20 cellular contexts compared by ENCODE assay signal in genomic region chr11:7635137-7635536, GRCh38. TPM values are rescaled to one million over a fixed set of nuclear protein-coding genes. Genes with fewer than 3 reads are reported as not detected.
A peak's percentile ranks its signal among the peaks of the same experiment; 100 is the strongest.
DNase-seq lines count a peak whose midpoint lies in the region; ATAC-seq lines count a peak whose summit lies in the region.
"Had no signal": no experiment of that assay in that cellular context is flagged by ENCODE, and none has a peak within 500 bp of the region (broad histone marks: within the 10 kb centered on the region; RNA-seq: fewer than 3 reads in every experiment).

No MANE protein-coding gene starts in this region.

- H3K27ac Mint-ChIP-seq in stimulated activated effector memory CD8-positive, alpha-beta T cell treated with anti-CD3 and anti-CD28 coated beads, Interleukin-12 subunit alpha, Interleukin-12 subunit beta, amount 100 ng/mL, for 72 hours, result no peak overlapping the region
- H3K27ac Mint-ChIP-seq: activated CD4-positive, alpha-beta memory T cell treated with anti-CD3 and anti-CD28 coated beads for 36 hours had no signal

- peak; percentile 7 for DNase-seq in NCI-H2171 treated with DMSO at 0.1 percent for 48 hours (lab: John Stamatoyannopoulos, UW)
- DNase-seq in NCI-H2171 (lab: John Stamatoyannopoulos, UW), result no peak
- peak; percentile 56 for DNase-seq in NCI-H69 (lab: John Stamatoyannopoulos, UW)
- DNase-seq in left cardiac atrium, result peak; percentile 23
- peak; percentile 85 for DNase-seq in putamen (ENCODE audit: low spot score)
- DNase-seq in activated naive CD4-positive, alpha-beta T cell treated with Interleukin-2 at 50 U/mL for 16 hours, result no peak
- DNase-seq in stimulated activated effector memory CD8-positive, alpha-beta T cell treated with anti-CD3 and anti-CD28 coated beads, Interleukin-12 subunit alpha, Interleukin-12 subunit beta, amount 100 ng/mL, for 72 hours (ENCODE audit: low spot score in 2 of 2), result no peak
- DNase-seq: activated CD4-positive, alpha-beta memory T cell treated with anti-CD3 and anti-CD28 coated beads for 36 hours; activated CD4-positive, CD25-positive, alpha-beta regulatory T cell; activated naive CD4-positive, alpha-beta T cell; cerebellar nuclear complex; effector CD8-positive, alpha-beta T cell; GOT3; left lung; NCI-H1436 treated with DMSO at 0.1 percent for 48 hours; SK-N-SH; stimulated activated CD4-positive, alpha-beta T cell treated with anti-CD3 and anti-CD28 coated beads, Interleukin-12 subunit alpha, Interleukin-12 subunit beta, amount 100 ng/mL, for 4 hours; T-helper 9 cell had no signal

- H3K4me1 Mint-ChIP-seq in stimulated activated effector memory CD8-positive, alpha-beta T cell treated with anti-CD3 and anti-CD28 coated beads, Interleukin-12 subunit alpha, Interleukin-12 subunit beta, amount 100 ng/mL, for 72 hours, result no peaks in the 10 kb centered on the region
- H3K4me1 Mint-ChIP-seq: neural progenitor cell had no signal

- intact Hi-C loops in left cardiac atrium (cut with DNase I), result no loop called here

- no peaks in the 10 kb centered on the region for H3K9me3 Mint-ChIP-seq in stimulated activated effector memory CD8-positive, alpha-beta T cell treated with anti-CD3 and anti-CD28 coated beads, Interleukin-12 subunit alpha, Interleukin-12 subunit beta, amount 100 ng/mL, for 72 hours
- H3K9me3 Mint-ChIP-seq: activated CD4-positive, alpha-beta memory T cell treated with anti-CD3 and anti-CD28 coated beads for 36 hours; neural progenitor cell had no signal

- no peak overlapping the region for H3K4me3 Mint-ChIP-seq in stimulated activated effector memory CD8-positive, alpha-beta T cell treated with anti-CD3 and anti-CD28 coated beads, Interleukin-12 subunit alpha, Interleukin-12 subunit beta, amount 100 ng/mL, for 72 hours
- H3K4me3 Mint-ChIP-seq: activated CD4-positive, alpha-beta memory T cell treated with anti-CD3 and anti-CD28 coated beads for 36 hours; neural progenitor cell had no signal

- no peaks in the 10 kb centered on the region for H3K36me3 Mint-ChIP-seq in stimulated activated effector memory CD8-positive, alpha-beta T cell treated with anti-CD3 and anti-CD28 coated beads, Interleukin-12 subunit alpha, Interleukin-12 subunit beta, amount 100 ng/mL, for 72 hours

- ATAC-seq in left cardiac atrium, result no peak
- no peak for ATAC-seq in stimulated activated effector memory CD8-positive, alpha-beta T cell treated with anti-CD3 and anti-CD28 coated beads, Interleukin-12 subunit alpha, Interleukin-12 subunit beta, amount 100 ng/mL, for 72 hours
- ATAC-seq in GM18520 (IDR thresholded peaks at IDR 0.05; ENCODE audit: unreplicated experiment), result no peak
- ATAC-seq: left lung had no signal

RNA-seq across cellular contexts. Expression of gene CYB5R2, which starts 38.2 kb away (rescaled TPM):
- total RNA-seq in left cardiac atrium, result 1 to 10 TPM; 3.3 to 3.7 TPM

Comparison
In these comparisons a context has a peak if more than half of its experiments do, and no peak if none do; other contexts are left out.
1. DNase-seq: peak in NCI-H2171 treated with DMSO at 0.1 percent for 48 hours (single experiment), NCI-H69 (single experiment), left cardiac atrium (single experiment) and putamen (single experiment); none in NCI-H2171 (single experiment), activated naive CD4-positive, alpha-beta T cell treated with Interleukin-2 at 50 U/mL for 16 hours (single experiment) and stimulated activated effector memory CD8-positive, alpha-beta T cell treated with anti-CD3 and anti-CD28 coated beads, Interleukin-12 subunit alpha, Interleukin-12 subunit beta, amount 100 ng/mL, for 72 hours (0 of 2).